ENCODE assay signal across 17 cellular contexts in the genomic region with DNA sequence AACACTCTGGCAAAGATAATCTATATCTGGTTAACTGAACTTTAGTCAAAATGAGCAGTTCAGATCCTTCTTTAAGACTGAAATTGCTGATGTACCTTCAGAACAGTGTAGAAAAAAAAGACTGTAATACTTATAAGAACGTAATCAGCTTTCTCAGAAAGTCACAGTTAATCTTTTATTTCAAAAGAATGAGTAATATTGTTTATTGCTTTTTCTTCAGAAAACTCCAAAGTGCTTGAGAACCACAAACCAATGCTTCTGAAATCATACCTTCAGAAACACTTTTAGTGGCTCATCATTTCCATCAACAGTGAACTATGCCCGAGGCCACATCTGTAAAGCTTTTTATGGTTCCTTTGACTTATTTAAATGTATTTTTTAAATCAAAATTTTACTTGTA.
"Had no signal": no experiment of that assay in that cellular context is flagged by ENCODE, and none has a peak within 500 bp of the region (broad histone marks: within the 10 kb centered on the region; RNA-seq: fewer than 3 reads in every experiment).

No MANE protein-coding gene starts in this region.

- H3K4me1 ChIP-seq: gastroesophageal sphincter, parathyroid adenoma, sigmoid colon had no signal

- FAIRE-seq: bronchial epithelial cell, urothelium cell line had no signal

- ATAC-seq: gastroesophageal sphincter; left lobe of liver; mucosa of descending colon; naive thymus-derived CD4-positive, alpha-beta T cell; stimulated activated memory B cell treated with anti-CD40 and anti-IgM and Interleukin-4, amounts not matched to agents 10 μg/mL and 1 μg/mL and 100 μg/mL, for 72 hours had no signal

- H3K27me3 ChIP-seq: gastroesophageal sphincter, sigmoid colon, tibial artery had no signal

- H3K9ac ChIP-seq: parathyroid adenoma had no signal

- H2AFZ ChIP-seq: parathyroid adenoma had no signal

- H3K36me3 ChIP-seq: gastroesophageal sphincter, sigmoid colon, tibial artery had no signal

- H3K79me2 ChIP-seq: parathyroid adenoma had no signal

- DNase-seq: activated CD4-positive, alpha-beta T cell treated with anti-CD3 and anti-CD28 coated beads, Interleukin-2, amount 50 U/mL, for 4 hours; activated CD4-positive, CD25-positive, alpha-beta regulatory T cell treated with anti-CD3 and anti-CD28 coated beads, Interleukin-2, amount 50 U/mL, for 72 hours; activated naive CD8-positive, alpha-beta T cell treated with anti-CD3 and anti-CD28 coated beads, Interleukin-2, amount 10 ng/mL, durations not matched to agents 7 days and 5 days; aorta; effector memory CD4-positive, alpha-beta T cell; islet precursor cell; mucosa of descending colon; naive thymus-derived CD4-positive, alpha-beta T cell; sigmoid colon; T-helper 9 cell; tibial artery had no signal

- H3K27ac ChIP-seq: gastroesophageal sphincter, parathyroid adenoma, sigmoid colon, tibial artery had no signal

- H3K4me3 ChIP-seq: gastroesophageal sphincter, mucosa of descending colon, sigmoid colon, tibial artery had no signal
